ENCODE assay signal across 8 cellular contexts in genomic region chr22:45568213-45568612, GRCh38.
"Had no signal": no experiment of that assay in that cellular context is flagged by ENCODE, and none has a peak within 500 bp of the region (broad histone marks: within the 10 kb centered on the region; RNA-seq: fewer than 3 reads in every experiment).

No MANE protein-coding gene starts in this region.

- ATAC-seq: GM12878 had no signal

- FAIRE-seq: G401.6, GM12878, GM12891, GM12892, GM18507, GM19239 had no signal

- H3K4me3 ChIP-seq: GM12878 had no signal

- DNase-seq: GDM1, GF-D8 had no signal
